Comparison of ENCODE assay signal across 7 cellular contexts in the genomic region with DNA sequence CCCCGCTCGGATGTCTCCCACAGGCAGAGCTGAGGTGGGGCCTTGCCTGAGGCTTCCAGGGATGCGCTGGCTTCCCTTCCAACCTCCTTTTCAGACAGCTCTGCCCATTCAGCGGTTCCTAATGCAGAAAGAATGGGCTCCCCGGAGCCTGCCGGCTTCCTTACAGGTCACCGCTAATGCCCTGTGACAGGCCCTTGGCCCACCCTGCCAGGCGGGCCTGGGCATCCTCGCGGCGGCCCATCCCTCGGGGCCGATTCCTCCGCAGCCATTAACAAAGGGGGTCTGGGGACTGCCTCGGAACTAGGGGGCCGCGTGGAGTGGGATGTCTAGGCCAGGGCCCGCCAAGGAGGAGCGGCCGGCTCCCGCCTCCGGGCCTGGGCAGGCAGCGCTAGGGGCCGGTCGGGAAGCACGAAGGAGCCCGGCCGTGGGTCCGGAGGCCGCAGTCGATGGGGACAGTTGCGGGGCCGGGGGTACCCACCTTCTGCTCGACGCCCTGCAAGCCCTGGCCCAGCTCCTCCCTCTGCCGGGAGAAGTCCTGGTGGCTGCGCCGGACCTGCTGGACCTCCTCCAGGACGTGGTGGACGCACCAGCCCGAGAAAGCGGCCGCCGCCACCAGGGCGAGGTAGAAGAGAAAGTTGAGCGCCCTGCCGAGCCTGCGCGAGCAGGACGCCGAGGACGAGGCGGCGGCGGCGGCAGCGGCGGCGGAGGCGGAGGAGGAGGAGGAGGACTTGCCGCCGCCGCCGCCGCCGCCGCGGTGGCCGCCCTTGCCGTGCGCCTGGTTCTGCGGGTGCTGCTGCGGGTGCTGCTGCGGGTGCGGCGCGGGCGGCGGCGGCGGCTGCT. TPM values are rescaled to one million over a fixed set of nuclear protein-coding genes. Genes with fewer than 3 reads are reported as not detected.
DNase-seq lines count a peak whose midpoint lies in the region; ATAC-seq, FAIRE-seq and TF ChIP-seq lines count a peak whose summit lies in the region.

No MANE protein-coding gene starts in this region.

- DNase-seq in GM13976 (ENCODE audit: low spot score) (peak; percentile 78), Peyer's patch (peak; percentile 44 to 77 (median 76)), frontal cortex (ENCODE audit: low spot score in 2 of 2) (peak; percentile 57 to 68), neural progenitor cell (ENCODE audit: low spot score) (peak; percentile 93), ureter (ENCODE audit: low spot score) (peak; percentile 61)
- DNase-seq in activated naive CD4-positive, alpha-beta T cell treated with Interleukin-2 at 50 U/mL for 16 hours, result peak; percentile 63

- in situ Hi-C loops in GM13976 (cut with MboI; ENCODE audit: low sequenced_read_pairs, unreplicated experiment), result no loop called here

- no peak for FAIRE-seq in frontal cortex (lab: Jason Lieb, UNC)

- no peaks in the 10 kb centered on the region for H3K27me3 Mint-ChIP-seq in neural progenitor cell (ENCODE audit: insufficient read depth, low read depth)

- no peak for TF ChIP-seq POLR2A in Peyer's patch (IDR thresholded peaks at IDR 0.05)

- no peaks in the 10 kb centered on the region for H3K9me3 Mint-ChIP-seq in neural progenitor cell

- peaks cover 18% of the 10 kb centered on the region for H3K36me3 Mint-ChIP-seq in neural progenitor cell

- peak overlapping the region; percentile 58 for H2AFZ ChIP-seq in neural progenitor cell (replicated peaks)

- H3K79me2 ChIP-seq in neural progenitor cell (ENCODE audit: low read depth), result peaks cover 45% of the 10 kb centered on the region

- TF ChIP-seq CTCF in GM13976 (IDR thresholded peaks at IDR 0.05; ENCODE audit: borderline replicate concordance, control extremely low read depth, extremely low read depth, insufficient read depth, missing control alignments) (no peak), Peyer's patch (IDR thresholded peaks at IDR 0.05) (peak in 1 of 6 experiments; percentile 16), neural progenitor cell (IDR thresholded peaks at IDR 0.05) (no peak)

- H3K4me1 ChIP-seq in Peyer's patch, result peaks cover 0 to 30% (median 8%) of the 10 kb centered on the region in 4 donors
- H3K4me1 ChIP-seq in neural progenitor cell, result peaks cover 22% of the 10 kb centered on the region

- H3K4me3 ChIP-seq in Peyer's patch, result peak overlapping the region; percentile 66 to 92 (median 82)
- peak overlapping the region; percentile 81 for H3K4me3 ChIP-seq in neural progenitor cell

- ATAC-seq in HG02763 (IDR thresholded peaks at IDR 0.05; ENCODE audit: unreplicated experiment), result peak; percentile 23

- peaks cover 38% of the 10 kb centered on the region for H4K20me1 ChIP-seq in neural progenitor cell (ENCODE audit: low read depth)

- H3K27ac ChIP-seq in Peyer's patch (peak overlapping the region; percentile 95 to 99 (median 97)), neural progenitor cell (peak overlapping the region; percentile 49)

- H3K36me3 ChIP-seq in Peyer's patch (no peaks in the 10 kb centered on the region), neural progenitor cell (no peaks in the 10 kb centered on the region)

- H3K4me3 Mint-ChIP-seq in neural progenitor cell, result peak overlapping the region; percentile 86

- peaks cover 27% of the 10 kb centered on the region for H3F3A ChIP-seq in neural progenitor cell (ENCODE audit: low read depth)

- H3K4me1 Mint-ChIP-seq in neural progenitor cell, result peaks cover 39% of the 10 kb centered on the region

- peaks cover 0 to 3% (median 0%) of the 10 kb centered on the region in 4 donors for H3K9me3 ChIP-seq in Peyer's patch
- no peaks in the 10 kb centered on the region for H3K9me3 ChIP-seq in neural progenitor cell (ENCODE audit: low read depth)

- H3K27me3 ChIP-seq in Peyer's patch, result no peaks in the 10 kb centered on the region
- peaks cover 10% of the 10 kb centered on the region for H3K27me3 ChIP-seq in neural progenitor cell

- peak overlapping the region; percentile 58 for H3K9ac ChIP-seq in neural progenitor cell

- no peak overlapping the region for H3K27ac Mint-ChIP-seq in neural progenitor cell

- peak overlapping the region; percentile 93 for H3K4me2 ChIP-seq in neural progenitor cell

RNA-seq across cellular contexts. Expression of a gene that starts 0.7 kb away (rescaled TPM):
- total RNA-seq in Peyer's patch (10 to 100 TPM; 15.5 to 24.5 (median 21.0) TPM), frontal cortex (24.1 TPM), neural progenitor cell (ENCODE audit: low replicate concordance) (58.7 and 64.3 TPM in 2 replicates), ureter (39.7 TPM)

RNA-seq across cellular contexts. Expression of a gene that starts 55.4 kb away (rescaled TPM):
- total RNA-seq in Peyer's patch, result 10 to 100 TPM; 39.9 to 63.5 (median 48.9) TPM
- total RNA-seq in frontal cortex, result 47.3 TPM
- 7.8 and 8.8 TPM in 2 replicates for total RNA-seq in neural progenitor cell (ENCODE audit: low replicate concordance)
- total RNA-seq in ureter, result 19.6 TPM

Comparison
In these comparisons a context has a peak if more than half of its experiments do, and no peak if none do; other contexts are left out.
1. Peak in every context shown above with its lines: DNase-seq, ATAC-seq, H3K4me3 ChIP-seq and H3K27ac ChIP-seq.